8 cellular contexts compared by ENCODE assay signal in genomic region chr11:65872555-65873279, GRCh38. TPM values are rescaled to one million over a fixed set of nuclear protein-coding genes. Genes with fewer than 3 reads are reported as not detected.
DNase-seq lines count a peak whose midpoint lies in the region; ATAC-seq and TF ChIP-seq lines count a peak whose summit lies in the region.

TSS of gene EFEMP2 (minus strand) at chr11:65872800. CDS start at chr11:65872354, 446 bp downstream.

- H3K9me3 Mint-ChIP-seq in activated T-helper 2 cell treated with anti-CD3 and anti-CD28 coated beads, Interferon-gamma antibody, Interleukin-2, Interleukin-4, amounts not matched to agents 10 μg/mL and 5 μg/mL and 100 μg/mL, durations not matched to agents 14 hours and 24 hours and 36 hours = no peaks in the 10 kb centered on the region

- H3K4me3 ChIP-seq in HFF-Myc (replicated peaks; ENCODE audit: low read depth, low read length) = peak within 1 kb of the TSS; percentile 62

- DNase-seq in HFF-Myc (ENCODE audit: extremely low read depth, low read depth) = no peak
- DNase-seq in activated T-helper 2 cell treated with anti-CD3 and anti-CD28 coated beads, Interferon-gamma antibody, Interleukin-2, Interleukin-4, amounts not matched to agents 10 μg/mL and 5 μg/mL and 100 μg/mL, durations not matched to agents 14 hours and 24 hours and 36 hours (ENCODE audit: low spot score) = no peak
- peak; percentile 76 for DNase-seq in left ventricle myocardium superior
- no peak for DNase-seq in renal cortical epithelial cell (ENCODE audit: low read depth)
- DNase-seq in kidney tubule cell (ENCODE audit: low spot score) = no peak

- TF ChIP-seq CTCF in HFF-Myc (IDR thresholded peaks at IDR 0.05; ENCODE audit: low read depth, low read length, missing control alignments) = no peak

- ATAC-seq in left ventricle myocardium superior (peak; percentile 57), HG02852 (IDR thresholded peaks at IDR 0.05; ENCODE audit: unreplicated experiment) (no peak), HG02678 (IDR thresholded peaks at IDR 0.05; ENCODE audit: unreplicated experiment) (no peak), HG02571 (IDR thresholded peaks at IDR 0.05; ENCODE audit: unreplicated experiment) (no peak)

- H3K27ac Mint-ChIP-seq in activated T-helper 2 cell treated with anti-CD3 and anti-CD28 coated beads, Interferon-gamma antibody, Interleukin-2, Interleukin-4, amounts not matched to agents 10 μg/mL and 5 μg/mL and 100 μg/mL, durations not matched to agents 14 hours and 24 hours and 36 hours = peak within 1 kb of the TSS; percentile 79

- H3K4me1 Mint-ChIP-seq in activated T-helper 2 cell treated with anti-CD3 and anti-CD28 coated beads, Interferon-gamma antibody, Interleukin-2, Interleukin-4, amounts not matched to agents 10 μg/mL and 5 μg/mL and 100 μg/mL, durations not matched to agents 14 hours and 24 hours and 36 hours (ENCODE audit: low read depth) = peaks cover 13% of the 10 kb centered on the region

- peak within 1 kb of the TSS; percentile 91 for H3K4me3 Mint-ChIP-seq in activated T-helper 2 cell treated with anti-CD3 and anti-CD28 coated beads, Interferon-gamma antibody, Interleukin-2, Interleukin-4, amounts not matched to agents 10 μg/mL and 5 μg/mL and 100 μg/mL, durations not matched to agents 14 hours and 24 hours and 36 hours (ENCODE audit: low read depth)

- no peaks in the 10 kb centered on the region for H3K27me3 Mint-ChIP-seq in activated T-helper 2 cell treated with anti-CD3 and anti-CD28 coated beads, Interferon-gamma antibody, Interleukin-2, Interleukin-4, amounts not matched to agents 10 μg/mL and 5 μg/mL and 100 μg/mL, durations not matched to agents 14 hours and 24 hours and 36 hours (ENCODE audit: low read depth)

- intact Hi-C loops in activated T-helper 2 cell treated with anti-CD3 and anti-CD28 coated beads, Interferon-gamma antibody, Interleukin-2, Interleukin-4, amounts not matched to agents 10 μg/mL and 5 μg/mL and 100 μg/mL, durations not matched to agents 14 hours and 24 hours and 36 hours (cut with micrococcal nuclease) = loop anchor here (1.0 kb wide), 1 partner anchor 13 kb away; no protein-coding TSS in a partner anchor
- intact Hi-C loops in left ventricle myocardium superior (cut with micrococcal nuclease) = no loop called here

- peaks cover 8% of the 10 kb centered on the region for H3K36me3 Mint-ChIP-seq in activated T-helper 2 cell treated with anti-CD3 and anti-CD28 coated beads, Interferon-gamma antibody, Interleukin-2, Interleukin-4, amounts not matched to agents 10 μg/mL and 5 μg/mL and 100 μg/mL, durations not matched to agents 14 hours and 24 hours and 36 hours (ENCODE audit: low read depth)

RNA-seq across cellular contexts. Expression of gene EFEMP2, which starts in this region (rescaled TPM):
- 8.8 and 9.2 TPM in 2 replicates for total RNA-seq in activated T-helper 2 cell treated with anti-CD3 and anti-CD28 coated beads, Interferon-gamma antibody, Interleukin-2, Interleukin-4, amounts not matched to agents 10 μg/mL and 5 μg/mL and 100 μg/mL, durations not matched to agents 14 hours and 24 hours and 36 hours
- 95.2 TPM for total RNA-seq in left ventricle myocardium superior
- total RNA-seq in renal cortical epithelial cell = 18.9 and 35.0 TPM in 2 replicates
